ENCODE assay signal across 13 cellular contexts in the genomic region with DNA sequence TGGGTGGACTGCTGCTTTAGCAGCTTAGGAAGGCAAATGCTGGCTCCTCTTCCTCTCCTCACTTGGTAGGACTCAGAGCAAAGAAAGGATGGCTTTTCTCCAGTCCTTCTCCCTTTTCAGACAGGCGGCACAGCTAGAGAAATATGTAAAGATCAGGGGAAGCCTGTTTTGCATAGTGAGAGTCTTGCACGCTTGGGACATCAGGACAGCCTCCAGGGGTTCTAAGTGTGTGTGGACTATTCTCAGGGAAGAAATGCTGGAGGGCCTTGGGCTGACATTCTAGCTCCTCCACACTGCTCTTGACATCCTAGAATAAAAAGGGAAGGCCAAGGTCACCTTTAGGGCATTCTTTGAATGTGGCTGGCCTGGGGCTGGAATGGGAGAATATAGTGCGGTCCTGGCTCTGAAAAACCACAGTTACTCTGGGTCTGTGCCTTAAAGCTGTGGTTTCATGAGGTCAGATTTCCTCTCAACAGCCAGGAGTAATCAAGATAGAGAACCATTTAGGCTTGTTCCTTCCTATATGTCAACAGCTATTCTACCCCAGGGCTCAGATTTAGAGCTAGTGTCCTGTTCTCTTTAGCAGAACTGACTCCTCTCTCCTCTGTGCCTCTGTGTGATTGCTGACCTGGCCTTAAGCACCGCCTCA. TPM values are rescaled to one million over a fixed set of nuclear protein-coding genes. Genes with fewer than 3 reads are reported as not detected.
DNase-seq lines count a peak whose midpoint lies in the region; ATAC-seq and TF ChIP-seq lines count a peak whose summit lies in the region.
"Had no signal": no experiment of that assay in that cellular context is flagged by ENCODE, and none has a peak within 500 bp of the region (broad histone marks: within the 10 kb centered on the region; RNA-seq: fewer than 3 reads in every experiment).

No MANE protein-coding gene starts in this region.

- no peaks in the 10 kb centered on the region for H3K36me3 ChIP-seq in DND-41 (ENCODE audit: insufficient read depth, low read length)
- H3K36me3 ChIP-seq in transverse colon: no peaks in the 10 kb centered on the region
- H3K36me3 ChIP-seq: prostate gland had no signal

- H3K4me3 ChIP-seq in DND-41 (ENCODE audit: low read depth in 1 of 2, low read length in 2 of 2) (no peak overlapping the region), transverse colon (no peak overlapping the region)
- H3K4me3 ChIP-seq: prostate gland had no signal

- no peak overlapping the region for H3K9ac ChIP-seq in DND-41 (ENCODE audit: low read depth, low read length)

- H3K27ac ChIP-seq in DND-41 (ENCODE audit: low read length) (no peak overlapping the region), transverse colon (no peak overlapping the region)
- H3K27ac ChIP-seq: prostate gland had no signal

- WGBS in transverse colon (ENCODE audit: low coverage in 1 of 2), 2 donors: 61% methylated on average over 4 of the region's 4 CpGs; no CpG with 5 or more reads in 1 of the 2 donors

- no peak overlapping the region for H2AFZ ChIP-seq in DND-41 (ENCODE audit: low read depth, low read length)

- TF ChIP-seq CTCF in DND-41 (IDR thresholded peaks at IDR 0.05; ENCODE audit: borderline replicate concordance, extremely low read depth, low read length, poor library complexity, severe bottlenecking) (no peak), transverse colon (IDR thresholded peaks at IDR 0.05) (no peak)

- in situ Hi-C loops in transverse colon (cut with MboI; ENCODE audit: low pct_ligation_motif_present in 1 of 4, low pct_unique_long_range_greater_than_20kb in 1 of 4, low sequenced_read_pairs in 3 of 4): no loop called here

- H3K4me1 ChIP-seq in DND-41 (ENCODE audit: insufficient read depth, low read length) (peaks cover 6% of the 10 kb centered on the region), transverse colon (no peaks in the 10 kb centered on the region)
- H3K4me1 ChIP-seq: prostate gland had no signal

- TF ChIP-seq EP300 in transverse colon (IDR thresholded peaks at IDR 0.05; ENCODE audit: low read depth): no peak

- H3K9me3 ChIP-seq in DND-41 (ENCODE audit: insufficient read depth, low read length, severe bottlenecking) (no peaks in the 10 kb centered on the region), transverse colon (no peaks in the 10 kb centered on the region)
- H3K9me3 ChIP-seq: prostate gland had no signal

- H3K79me2 ChIP-seq in DND-41 (ENCODE audit: insufficient read depth, low read length): no peaks in the 10 kb centered on the region

- no peak overlapping the region for H3K4me2 ChIP-seq in DND-41 (ENCODE audit: insufficient read depth, low read length)

- intact Hi-C loops in transverse colon (cut with DNase I; ENCODE audit: low total_unique reads): no loop called here

- H4K20me1 ChIP-seq in DND-41 (ENCODE audit: insufficient read depth, low read length): no peaks in the 10 kb centered on the region

- ATAC-seq in DND-41 (ENCODE audit: insufficient read depth, low read depth) (peak; percentile 84), GM21717 (IDR thresholded peaks at IDR 0.05; ENCODE audit: unreplicated experiment) (peak; percentile 59), GM18517 (IDR thresholded peaks at IDR 0.05; ENCODE audit: unreplicated experiment) (no peak)

- H3K27me3 ChIP-seq in DND-41 (ENCODE audit: insufficient read depth, low read length, poor library complexity) (no peaks in the 10 kb centered on the region), transverse colon (no peaks in the 10 kb centered on the region)

- no peak for TF ChIP-seq POLR2A in transverse colon (IDR thresholded peaks at IDR 0.05)

- DNase-seq in DND-41 (no peak), RPMI8226 (peak; percentile 21), foreskin melanocyte (peak; percentile 81), transverse colon (no peak), inferior parietal cortex (ENCODE audit: extremely low spot score) (no peak), NCI-H2196 (lab: John Stamatoyannopoulos, UW; ENCODE audit: unreplicated experiment) (no peak)
- DNase-seq: DMS79 treated with DMSO at 0.1 percent for 48 hours; immature natural killer cell; NK-92 treated with Interleukin-12 subunit alpha and Interleukin-12 subunit beta, amount 100 ng/mL, for 24 hours had no signal

RNA-seq across cellular contexts. Expression of gene CMA1, which starts 24.3 kb away (rescaled TPM):
- total RNA-seq in transverse colon: not detected
- total RNA-seq: activated CD8-positive, alpha-beta memory T cell treated with anti-CD3 and anti-CD28 coated beads for 36 hours; prostate gland had no signal

RNA-seq across cellular contexts. Expression of gene SDR39U1, which starts 41.2 kb away (rescaled TPM):
- total RNA-seq in transverse colon: 100 to 1,000 TPM in 1 of 4 donors, 10 to 100 TPM in 3; 18.3 to 202 (median 39.3) TPM

RNA-seq across cellular contexts. Expression of gene KHNYN, which starts 54.0 kb away (rescaled TPM):
- total RNA-seq in transverse colon: 100 to 1,000 TPM in 2 of 4 donors, 10 to 100 TPM in 2; 65.7 to 129 (median 101) TPM

RNA-seq across cellular contexts. Expression of gene CBLN3, which starts 54.3 kb away (rescaled TPM):
- total RNA-seq in transverse colon: 1 to 10 TPM in 3 of 4 donors, under 1 TPM in 1; 0.79 to 9.7 (median 1.6) TPM

Comparison
In these comparisons a context has a peak if more than half of its experiments do, and no peak if none do; other contexts are left out.
1. DNase-seq: peak in RPMI8226 (single experiment) and foreskin melanocyte (single experiment); none in DND-41 (single experiment), transverse colon (single experiment), inferior parietal cortex (single experiment) and NCI-H2196 (single experiment).